ENCODE assay signal across 8 cellular contexts in genomic region chr11:114439229-114440120, GRCh38. TPM values are rescaled to one million over a fixed set of nuclear protein-coding genes. Genes with fewer than 3 reads are reported as not detected.
DNase-seq lines count a peak whose midpoint lies in the region; ATAC-seq and TF ChIP-seq lines count a peak whose summit lies in the region.

TSS of gene REXO2 (plus strand) at chr11:114439467. CDS start at chr11:114439529, 62 bp downstream.

- peak within 1 kb of the TSS; percentile 33 for H3K27ac ChIP-seq in PC-3 (ENCODE audit: low read length)
- peak within 1 kb of the TSS; percentile 70 for H3K27ac ChIP-seq in epithelial cell of prostate

- H3K9ac ChIP-seq in PC-3 (ENCODE audit: low read length), result peak within 1 kb of the TSS; percentile 86

- TF ChIP-seq CTCF in PC-3 (conservative IDR thresholded peaks at IDR 0.05; ENCODE audit: low read depth, low read length), result peak; percentile 32; the same call in 1 of the 2 replicates

- TF ChIP-seq EP300 in Ishikawa (IDR thresholded peaks at IDR 0.05; ENCODE audit: borderline replicate concordance), result no peak

- TSS peak; percentile 30 for BruUV-seq in PC-3 (replicated peaks; lab: Mats Ljungman, UMichigan)

- intact Hi-C loops in PC-3 (cut with micrococcal nuclease), result loop anchor here (1.0 to 2.0 kb wide), 4 partner anchors 39 to 159 kb away; partner anchors contain the start of genes C11orf71 and RBM7

- H3K9me2 ChIP-seq in PC-3 (replicated peaks; ENCODE audit: low read length), result no peaks in the 10 kb centered on the region

- peak within 1 kb of the TSS; percentile 97 for H3K4me3 ChIP-seq in PC-3 (ENCODE audit: low read length)

- H3K4me2 ChIP-seq in PC-3 (ENCODE audit: low read length), result peak within 1 kb of the TSS; percentile 91

- no peaks in the 10 kb centered on the region for H3K27me3 ChIP-seq in PC-3 (ENCODE audit: low read length)

- peaks cover 31% of the 10 kb centered on the region for H3K4me1 ChIP-seq in PC-3 (ENCODE audit: insufficient read depth, low read length)

- no peaks in the 10 kb centered on the region; the same call in 1 of the 2 replicates for H4K20me1 ChIP-seq in PC-3 (ENCODE audit: low read length)

- no peaks in the 10 kb centered on the region for H3K9me3 ChIP-seq in PC-3 (ENCODE audit: low read length)

- POLR2A ChIA-PET in PC-3 (lab: Charles Lee; ENCODE audit: unreplicated experiment), result no interaction called here

- peaks cover 5% of the 10 kb centered on the region; the same call in 1 of the 2 replicates for H3K36me3 ChIP-seq in PC-3 (ENCODE audit: low read depth, low read length)

- no peak for TF ChIP-seq RAD21 in Ishikawa (IDR thresholded peaks at IDR 0.05; ENCODE audit: low read depth)

- H2AFZ ChIP-seq in PC-3 (ENCODE audit: low read length), result peak within 1 kb of the TSS; percentile 98

- ATAC-seq in GM21576 (IDR thresholded peaks at IDR 0.05; ENCODE audit: unreplicated experiment), result peak; percentile 99
- ATAC-seq in PC-3, result peak; percentile 94

- DNase-seq in DMS53 (lab: John Stamatoyannopoulos, UW) (peak; percentile 98), PC-3 (peak; percentile 99), activated T-cell treated with anti-CD3 and anti-CD28 coated beads for 48 hours (ENCODE audit: low read depth) (peak; percentile 90), epithelial cell of prostate (ENCODE audit: low read depth, low spot score) (peak; percentile 89), mucosa of gallbladder (ENCODE audit: low spot score) (peak; percentile 96)
- DNase-seq in stimulated activated CD8-positive, alpha-beta memory T cell treated with anti-CD3 and anti-CD28 coated beads, Interleukin-4, amount 100 ng/mL, for 4 hours (ENCODE audit: low read depth in 2 of 2, low spot score in 1 of 2), result peak; percentile 87 to 89

- peaks cover 3% of the 10 kb centered on the region for H3F3A ChIP-seq in PC-3 (ENCODE audit: low read length, unreplicated experiment)

- CTCF ChIA-PET in PC-3 (lab: Charles Lee), result interaction anchor here (0.6 to 0.7 kb wide), 2 partner anchors 14 to 27 kb away, joined by 4 read pairs; no protein-coding TSS in a partner anchor

- H3K79me2 ChIP-seq in PC-3 (ENCODE audit: low read length), result peaks cover 52% of the 10 kb centered on the region

TF ChIP-seq in Ishikawa, 13 proteins besides CTCF, POLR2A, EP300 and RAD21:
- 0 out of 2 replicates have a peak, but pooled peaks have one; percentile 6 for TF ChIP-seq NFIC (IDR thresholded peaks at IDR 0.05)
- no peak for TF ChIP-seq FOXM1 (IDR thresholded peaks at IDR 0.05; ENCODE audit: borderline replicate concordance, low read depth)
- no peak for TF ChIP-seq REST (IDR thresholded peaks at IDR 0.05; ENCODE audit: low read depth)
- TF ChIP-seq, protein P1, sequence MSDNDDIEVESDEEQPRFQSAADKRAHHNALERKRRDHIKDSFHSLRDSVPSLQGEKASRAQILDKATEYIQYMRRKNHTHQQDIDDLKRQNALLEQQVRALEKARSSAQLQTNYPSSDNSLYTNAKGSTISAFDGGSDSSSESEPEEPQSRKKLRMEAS (IDR thresholded peaks at IDR 0.05), result peak; percentile 98
- TF ChIP-seq EGR1 (IDR thresholded peaks at IDR 0.05), result no peak
- TF ChIP-seq CREB1 (IDR thresholded peaks at IDR 0.05; ENCODE audit: low read depth), result no peak
- TF ChIP-seq ZBTB7A (IDR thresholded peaks at IDR 0.05; ENCODE audit: low read depth), result peak; percentile 61
- no peak for TF ChIP-seq CEBPB (IDR thresholded peaks at IDR 0.05)
- TF ChIP-seq TCF12 (IDR thresholded peaks at IDR 0.05; ENCODE audit: low read depth), result peak; percentile 13; the same call in 1 of the 2 replicates
- TF ChIP-seq, protein P2, sequence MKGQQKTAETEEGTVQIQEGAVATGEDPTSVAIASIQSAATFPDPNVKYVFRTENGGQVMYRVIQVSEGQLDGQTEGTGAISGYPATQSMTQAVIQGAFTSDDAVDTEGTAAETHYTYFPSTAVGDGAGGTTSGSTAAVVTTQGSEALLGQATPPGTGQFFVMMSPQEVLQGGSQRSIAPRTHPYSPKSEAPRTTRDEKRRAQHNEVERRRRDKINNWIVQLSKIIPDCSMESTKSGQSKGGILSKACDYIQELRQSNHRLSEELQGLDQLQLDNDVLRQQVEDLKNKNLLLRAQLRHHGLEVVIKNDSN (IDR thresholded peaks at IDR 0.05), result peak; percentile 86
- TF ChIP-seq TEAD4 (IDR thresholded peaks at IDR 0.05), result no peak
- peak; percentile 77 for TF ChIP-seq TAF1 (IDR thresholded peaks at IDR 0.05; ENCODE audit: low read depth)
- TF ChIP-seq YY1 (IDR thresholded peaks at IDR 0.05; ENCODE audit: low read depth), result no peak
TF ChIP-seq in Ishikawa: peak in this region for 6.

RNA-seq across cellular contexts. Expression of gene REXO2, which starts in this region (rescaled TPM):
- 145 and 181 TPM in 2 replicates for total RNA-seq in PC-3 (2014; rRNA removed)
- total RNA-seq in mucosa of gallbladder, result 61.5 TPM

Comparison
In these comparisons a context has a peak if more than half of its experiments do, and no peak if none do; other contexts are left out.
1. Peak in every context shown above with its lines: DNase-seq, ATAC-seq, H3K4me3 ChIP-seq and H3K27ac ChIP-seq.